1 cellular context compared by ENCODE assay signal in the genomic region with DNA sequence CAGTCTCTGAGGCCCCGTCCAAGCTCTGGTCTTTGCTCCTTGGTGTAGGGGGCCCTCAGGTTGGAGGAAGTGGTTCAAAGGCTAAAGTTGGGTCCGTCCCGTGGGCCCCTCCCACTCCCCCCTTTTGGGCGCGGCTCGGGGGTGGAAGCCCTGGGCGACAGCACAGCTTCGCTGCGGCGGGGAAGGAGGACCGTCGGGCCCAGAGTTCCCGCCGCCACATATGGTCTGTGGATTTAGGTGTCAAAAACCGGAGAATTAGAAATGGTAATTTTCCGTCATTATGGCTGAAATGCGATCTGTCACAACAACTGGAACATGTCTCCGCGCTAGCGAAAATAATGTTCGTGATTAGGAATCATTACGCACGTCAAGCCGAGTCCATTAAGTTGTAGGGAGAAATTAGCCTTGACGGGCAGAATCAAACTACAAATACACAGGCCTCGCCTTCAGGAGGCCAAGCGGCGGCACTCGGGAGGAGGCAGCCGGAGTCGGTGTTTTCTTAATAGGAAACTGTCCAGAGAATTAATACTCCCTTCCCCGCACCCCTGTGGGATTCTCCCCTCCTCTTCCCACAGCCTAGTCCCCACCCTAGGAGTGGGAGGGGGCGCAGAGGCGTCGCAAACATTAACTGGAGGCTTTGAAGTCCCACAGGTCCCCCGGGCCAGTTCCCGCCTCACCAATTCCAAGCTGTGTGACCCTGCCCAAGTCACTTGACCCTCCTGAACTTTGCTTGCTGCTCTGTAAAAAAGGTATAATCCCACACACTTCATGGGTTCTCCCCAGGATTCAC.
A peak's percentile ranks its signal among the peaks of the same experiment; 100 is the strongest.
TF ChIP-seq lines count a peak whose summit lies in the region.

No MANE protein-coding gene starts in this region.

TF ChIP-seq in H1, 55 proteins besides CTCF, POLR2A, EP300 and RAD21:
- TF ChIP-seq SUZ12 (IDR thresholded peaks at IDR 0.05; ENCODE audit: low read length): peak; percentile 95
- TF ChIP-seq, protein P1, sequence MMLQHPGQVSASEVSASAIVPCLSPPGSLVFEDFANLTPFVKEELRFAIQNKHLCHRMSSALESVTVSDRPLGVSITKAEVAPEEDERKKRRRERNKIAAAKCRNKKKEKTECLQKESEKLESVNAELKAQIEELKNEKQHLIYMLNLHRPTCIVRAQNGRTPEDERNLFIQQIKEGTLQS (IDR thresholded peaks at IDR 0.05; ENCODE audit: insufficient read depth, low read depth, low read length): no peak
- TF ChIP-seq, protein P2, sequence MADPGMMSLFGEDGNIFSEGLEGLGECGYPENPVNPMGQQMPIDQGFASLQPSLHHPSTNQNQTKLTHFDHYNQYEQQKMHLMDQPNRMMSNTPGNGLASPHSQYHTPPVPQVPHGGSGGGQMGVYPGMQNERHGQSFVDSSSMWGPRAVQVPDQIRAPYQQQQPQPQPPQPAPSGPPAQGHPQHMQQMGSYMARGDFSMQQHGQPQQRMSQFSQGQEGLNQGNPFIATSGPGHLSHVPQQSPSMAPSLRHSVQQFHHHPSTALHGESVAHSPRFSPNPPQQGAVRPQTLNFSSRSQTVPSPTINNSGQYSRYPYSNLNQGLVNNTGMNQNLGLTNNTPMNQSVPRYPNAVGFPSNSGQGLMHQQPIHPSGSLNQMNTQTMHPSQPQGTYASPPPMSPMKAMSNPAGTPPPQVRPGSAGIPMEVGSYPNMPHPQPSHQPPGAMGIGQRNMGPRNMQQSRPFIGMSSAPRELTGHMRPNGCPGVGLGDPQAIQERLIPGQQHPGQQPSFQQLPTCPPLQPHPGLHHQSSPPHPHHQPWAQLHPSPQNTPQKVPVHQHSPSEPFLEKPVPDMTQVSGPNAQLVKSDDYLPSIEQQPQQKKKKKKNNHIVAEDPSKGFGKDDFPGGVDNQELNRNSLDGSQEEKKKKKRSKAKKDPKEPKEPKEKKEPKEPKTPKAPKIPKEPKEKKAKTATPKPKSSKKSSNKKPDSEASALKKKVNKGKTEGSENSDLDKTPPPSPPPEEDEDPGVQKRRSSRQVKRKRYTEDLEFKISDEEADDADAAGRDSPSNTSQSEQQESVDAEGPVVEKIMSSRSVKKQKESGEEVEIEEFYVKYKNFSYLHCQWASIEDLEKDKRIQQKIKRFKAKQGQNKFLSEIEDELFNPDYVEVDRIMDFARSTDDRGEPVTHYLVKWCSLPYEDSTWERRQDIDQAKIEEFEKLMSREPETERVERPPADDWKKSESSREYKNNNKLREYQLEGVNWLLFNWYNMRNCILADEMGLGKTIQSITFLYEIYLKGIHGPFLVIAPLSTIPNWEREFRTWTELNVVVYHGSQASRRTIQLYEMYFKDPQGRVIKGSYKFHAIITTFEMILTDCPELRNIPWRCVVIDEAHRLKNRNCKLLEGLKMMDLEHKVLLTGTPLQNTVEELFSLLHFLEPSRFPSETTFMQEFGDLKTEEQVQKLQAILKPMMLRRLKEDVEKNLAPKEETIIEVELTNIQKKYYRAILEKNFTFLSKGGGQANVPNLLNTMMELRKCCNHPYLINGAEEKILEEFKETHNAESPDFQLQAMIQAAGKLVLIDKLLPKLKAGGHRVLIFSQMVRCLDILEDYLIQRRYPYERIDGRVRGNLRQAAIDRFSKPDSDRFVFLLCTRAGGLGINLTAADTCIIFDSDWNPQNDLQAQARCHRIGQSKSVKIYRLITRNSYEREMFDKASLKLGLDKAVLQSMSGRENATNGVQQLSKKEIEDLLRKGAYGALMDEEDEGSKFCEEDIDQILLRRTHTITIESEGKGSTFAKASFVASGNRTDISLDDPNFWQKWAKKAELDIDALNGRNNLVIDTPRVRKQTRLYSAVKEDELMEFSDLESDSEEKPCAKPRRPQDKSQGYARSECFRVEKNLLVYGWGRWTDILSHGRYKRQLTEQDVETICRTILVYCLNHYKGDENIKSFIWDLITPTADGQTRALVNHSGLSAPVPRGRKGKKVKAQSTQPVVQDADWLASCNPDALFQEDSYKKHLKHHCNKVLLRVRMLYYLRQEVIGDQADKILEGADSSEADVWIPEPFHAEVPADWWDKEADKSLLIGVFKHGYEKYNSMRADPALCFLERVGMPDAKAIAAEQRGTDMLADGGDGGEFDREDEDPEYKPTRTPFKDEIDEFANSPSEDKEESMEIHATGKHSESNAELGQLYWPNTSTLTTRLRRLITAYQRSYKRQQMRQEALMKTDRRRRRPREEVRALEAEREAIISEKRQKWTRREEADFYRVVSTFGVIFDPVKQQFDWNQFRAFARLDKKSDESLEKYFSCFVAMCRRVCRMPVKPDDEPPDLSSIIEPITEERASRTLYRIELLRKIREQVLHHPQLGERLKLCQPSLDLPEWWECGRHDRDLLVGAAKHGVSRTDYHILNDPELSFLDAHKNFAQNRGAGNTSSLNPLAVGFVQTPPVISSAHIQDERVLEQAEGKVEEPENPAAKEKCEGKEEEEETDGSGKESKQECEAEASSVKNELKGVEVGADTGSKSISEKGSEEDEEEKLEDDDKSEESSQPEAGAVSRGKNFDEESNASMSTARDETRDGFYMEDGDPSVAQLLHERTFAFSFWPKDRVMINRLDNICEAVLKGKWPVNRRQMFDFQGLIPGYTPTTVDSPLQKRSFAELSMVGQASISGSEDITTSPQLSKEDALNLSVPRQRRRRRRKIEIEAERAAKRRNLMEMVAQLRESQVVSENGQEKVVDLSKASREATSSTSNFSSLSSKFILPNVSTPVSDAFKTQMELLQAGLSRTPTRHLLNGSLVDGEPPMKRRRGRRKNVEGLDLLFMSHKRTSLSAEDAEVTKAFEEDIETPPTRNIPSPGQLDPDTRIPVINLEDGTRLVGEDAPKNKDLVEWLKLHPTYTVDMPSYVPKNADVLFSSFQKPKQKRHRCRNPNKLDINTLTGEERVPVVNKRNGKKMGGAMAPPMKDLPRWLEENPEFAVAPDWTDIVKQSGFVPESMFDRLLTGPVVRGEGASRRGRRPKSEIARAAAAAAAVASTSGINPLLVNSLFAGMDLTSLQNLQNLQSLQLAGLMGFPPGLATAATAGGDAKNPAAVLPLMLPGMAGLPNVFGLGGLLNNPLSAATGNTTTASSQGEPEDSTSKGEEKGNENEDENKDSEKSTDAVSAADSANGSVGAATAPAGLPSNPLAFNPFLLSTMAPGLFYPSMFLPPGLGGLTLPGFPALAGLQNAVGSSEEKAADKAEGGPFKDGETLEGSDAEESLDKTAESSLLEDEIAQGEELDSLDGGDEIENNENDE (IDR thresholded peaks at IDR 0.05; ENCODE audit: insufficient replicate concordance, low read length): no peak
- no peak for TF ChIP-seq RFX5 (IDR thresholded peaks at IDR 0.05; ENCODE audit: borderline replicate concordance, low read depth, low read length)
- no peak for TF ChIP-seq KDM4A (IDR thresholded peaks at IDR 0.05; ENCODE audit: low read depth, low read length, severe bottlenecking)
- TF ChIP-seq, protein P3, sequence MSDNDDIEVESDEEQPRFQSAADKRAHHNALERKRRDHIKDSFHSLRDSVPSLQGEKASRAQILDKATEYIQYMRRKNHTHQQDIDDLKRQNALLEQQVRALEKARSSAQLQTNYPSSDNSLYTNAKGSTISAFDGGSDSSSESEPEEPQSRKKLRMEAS (IDR thresholded peaks at IDR 0.05): no peak
- TF ChIP-seq GABPA (IDR thresholded peaks at IDR 0.05; ENCODE audit: borderline replicate concordance, insufficient read depth, low read length): no peak
- TF ChIP-seq BACH1 (IDR thresholded peaks at IDR 0.05; ENCODE audit: low read length): no peak
- TF ChIP-seq FOSL1 (IDR thresholded peaks at IDR 0.05; ENCODE audit: insufficient read depth, low read depth, low read length): no peak
- no peak for TF ChIP-seq TBP (IDR thresholded peaks at IDR 0.05; ENCODE audit: low read depth, low read length)
- TF ChIP-seq ZNF274 (IDR thresholded peaks at IDR 0.05; ENCODE audit: borderline replicate concordance, extremely low read depth, low read length): no peak
- TF ChIP-seq RNF2 (IDR thresholded peaks at IDR 0.05; ENCODE audit: borderline replicate concordance, low read depth, low read length, missing control alignments, poor library complexity, severe bottlenecking): peak; percentile 91
- TF ChIP-seq SAP30 (IDR thresholded peaks at IDR 0.05; ENCODE audit: insufficient read depth, insufficient replicate concordance, low read length): no peak
- TF ChIP-seq CTBP2 (IDR thresholded peaks at IDR 0.05; ENCODE audit: borderline replicate concordance, insufficient read depth, insufficient read length, low read length): no peak
- no peak for TF ChIP-seq POU5F1 (IDR thresholded peaks at IDR 0.05; ENCODE audit: low read depth, low read length)
- TF ChIP-seq SRF (IDR thresholded peaks at IDR 0.05; ENCODE audit: low read depth, low read length): no peak
- no peak for TF ChIP-seq CHD1 (IDR thresholded peaks at IDR 0.05; ENCODE audit: low read depth, low read length)
- TF ChIP-seq TAF7 (optimal IDR thresholded peaks at IDR 0.05; ENCODE audit: borderline replicate concordance, low read depth, low read length): no peak
- TF ChIP-seq CREB1 (IDR thresholded peaks at IDR 0.05): no peak
- TF ChIP-seq JUN (IDR thresholded peaks at IDR 0.05; ENCODE audit: low read depth, low read length): no peak
- no peak for TF ChIP-seq GTF2F1 (IDR thresholded peaks at IDR 0.05; ENCODE audit: borderline replicate concordance, low read depth, low read length)
- no peak for TF ChIP-seq NRF1 (IDR thresholded peaks at IDR 0.05; ENCODE audit: low read depth, low read length)
- TF ChIP-seq, protein P4, sequence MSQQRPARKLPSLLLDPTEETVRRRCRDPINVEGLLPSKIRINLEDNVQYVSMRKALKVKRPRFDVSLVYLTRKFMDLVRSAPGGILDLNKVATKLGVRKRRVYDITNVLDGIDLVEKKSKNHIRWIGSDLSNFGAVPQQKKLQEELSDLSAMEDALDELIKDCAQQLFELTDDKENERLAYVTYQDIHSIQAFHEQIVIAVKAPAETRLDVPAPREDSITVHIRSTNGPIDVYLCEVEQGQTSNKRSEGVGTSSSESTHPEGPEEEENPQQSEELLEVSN (IDR thresholded peaks at IDR 0.05): no peak
- TF ChIP-seq CBX8 (IDR thresholded peaks at IDR 0.05; ENCODE audit: borderline replicate concordance, low read depth, low read length): peak; percentile 62; the same call in 1 of the 2 replicates
- TF ChIP-seq EZH2 (IDR thresholded peaks at IDR 0.05; ENCODE audit: low read depth, low read length, severe bottlenecking): peak; percentile 85
- TF ChIP-seq KDM5A (IDR thresholded peaks at IDR 0.05; ENCODE audit: low read length): no peak
- peak; percentile 84 for TF ChIP-seq KDM1A (IDR thresholded peaks at IDR 0.05; ENCODE audit: borderline replicate concordance, low read length)
- no peak for TF ChIP-seq BRCA1 (IDR thresholded peaks at IDR 0.05; ENCODE audit: low read depth, low read length)
TF ChIP-seq in H1: peak in this region for 5.
